Comparison of ENCODE assay signal across 15 cellular contexts in genomic region chr15:64068133-64068532, GRCh38. TPM values are rescaled to one million over a fixed set of nuclear protein-coding genes. Genes with fewer than 3 reads are reported as not detected.
DNase-seq lines count a peak whose midpoint lies in the region; ATAC-seq lines count a peak whose summit lies in the region.
"Had no signal": no experiment of that assay in that cellular context is flagged by ENCODE, and none has a peak within 500 bp of the region (broad histone marks: within the 10 kb centered on the region; RNA-seq: fewer than 3 reads in every experiment).

No MANE protein-coding gene starts in this region.

- H3K27me3 Mint-ChIP-seq in activated CD4-positive, alpha-beta memory T cell treated with anti-CD3 and anti-CD28 coated beads, Interleukin-2, amount 10 ng/mL, durations not matched to agents 7 days and 5 days, result no peaks in the 10 kb centered on the region
- H3K27me3 Mint-ChIP-seq in activated CD4-positive, alpha-beta memory T cell treated with anti-CD3 and anti-CD28 coated beads for 36 hours, result no peaks in the 10 kb centered on the region
- no peaks in the 10 kb centered on the region for H3K27me3 Mint-ChIP-seq in activated T-helper 17 cell treated with anti-CD3 and anti-CD28 coated beads, Interleukin-2, amount 50 U/mL, for 72 hours
- H3K27me3 Mint-ChIP-seq: CD4-positive, alpha-beta memory T cell; dendritic cell treated with granulocyte-macrophage colony-stimulating factor and Interleukin-4, amounts not matched to agents 40 ng/mL and 50 ng/mL, for 4 days; stimulated activated naive B cell treated with anti-CD40 and anti-IgM and Interleukin-4, amounts not matched to agents 10 μg/mL and 1 μg/mL and 100 μg/mL, for 72 hours had no signal

- peak overlapping the region; percentile 49 for H3K27ac Mint-ChIP-seq in activated CD4-positive, alpha-beta memory T cell treated with anti-CD3 and anti-CD28 coated beads, Interleukin-2, amount 10 ng/mL, durations not matched to agents 7 days and 5 days
- no peak overlapping the region for H3K27ac Mint-ChIP-seq in activated CD4-positive, alpha-beta memory T cell treated with anti-CD3 and anti-CD28 coated beads for 36 hours
- peak overlapping the region; percentile 17 for H3K27ac Mint-ChIP-seq in activated T-helper 17 cell treated with anti-CD3 and anti-CD28 coated beads, Interleukin-2, amount 50 U/mL, for 72 hours
- no peak overlapping the region for H3K27ac Mint-ChIP-seq in stimulated activated effector memory CD8-positive, alpha-beta T cell treated with anti-CD3 and anti-CD28 coated beads, Interleukin-12 subunit alpha, Interleukin-12 subunit beta, amount 100 ng/mL, for 72 hours
- H3K27ac Mint-ChIP-seq: activated T-cell treated with anti-CD3 and anti-CD28 coated beads, Interleukin-2, amount 50 U/mL, for 72 hours; dendritic cell treated with granulocyte-macrophage colony-stimulating factor and Interleukin-4, amounts not matched to agents 40 ng/mL and 50 ng/mL, for 4 days; endodermal cell; stimulated activated naive B cell treated with anti-CD40 and anti-IgM and Interleukin-4, amounts not matched to agents 10 μg/mL and 1 μg/mL and 100 μg/mL, for 72 hours had no signal

- CTCF ChIA-PET in activated CD4-positive, alpha-beta memory T cell treated with anti-CD3 and anti-CD28 coated beads, Interleukin-2, amount 10 ng/mL, durations not matched to agents 7 days and 5 days (lab: Charles Lee), result interaction anchor here (0.7 to 5.5 kb wide), 40 partner anchors 11 to 602 kb away, joined by 3 to 89 read pairs (median 4); partner anchors contain the start of genes DAPK2, FBXL22 and HERC1
- CTCF ChIA-PET in activated CD4-positive, alpha-beta memory T cell treated with anti-CD3 and anti-CD28 coated beads for 36 hours (lab: Charles Lee), result interaction anchor here (0.6 to 9.2 kb wide), 36 partner anchors 8 to 601 kb away, joined by 3 to 161 read pairs (median 4); partner anchors contain the start of genes CIAO2A and DAPK2

- POLR2A ChIA-PET in activated CD4-positive, alpha-beta memory T cell treated with anti-CD3 and anti-CD28 coated beads, Interleukin-2, amount 10 ng/mL, durations not matched to agents 7 days and 5 days (lab: Charles Lee), result interaction anchor here (1.0 to 1.9 kb wide), 4 partner anchors 25 to 602 kb away, joined by 3 to 9 read pairs (median 4); no protein-coding TSS in a partner anchor
- POLR2A ChIA-PET in activated CD4-positive, alpha-beta memory T cell treated with anti-CD3 and anti-CD28 coated beads for 36 hours (lab: Charles Lee), result no interaction called here

- no peak for ATAC-seq in activated T-helper 17 cell treated with anti-CD3 and anti-CD28 coated beads, Interleukin-2, amount 50 U/mL, for 72 hours (replicated peaks)
- ATAC-seq in stimulated activated effector memory CD8-positive, alpha-beta T cell treated with anti-CD3 and anti-CD28 coated beads, Interleukin-12 subunit alpha, Interleukin-12 subunit beta, amount 100 ng/mL, for 72 hours, result peak; percentile 42
- no peak for ATAC-seq in GM21360 (IDR thresholded peaks at IDR 0.05; ENCODE audit: unreplicated experiment)
- ATAC-seq in GM18868 (IDR thresholded peaks at IDR 0.05; ENCODE audit: unreplicated experiment), result no peak

- intact Hi-C loops in activated CD4-positive, alpha-beta memory T cell treated with anti-CD3 and anti-CD28 coated beads for 36 hours (cut with micrococcal nuclease), result loop anchor here (5.0 to 10.0 kb wide), 3 partner anchors 176 to 783 kb away; partner anchors contain the start of gene HERC1

- H3K36me3 Mint-ChIP-seq in activated CD4-positive, alpha-beta memory T cell treated with anti-CD3 and anti-CD28 coated beads, Interleukin-2, amount 10 ng/mL, durations not matched to agents 7 days and 5 days (ENCODE audit: low read depth), result peaks cover 19% of the 10 kb centered on the region
- peaks cover 4% of the 10 kb centered on the region for H3K36me3 Mint-ChIP-seq in activated CD4-positive, alpha-beta memory T cell treated with anti-CD3 and anti-CD28 coated beads for 36 hours
- peaks cover 24% of the 10 kb centered on the region for H3K36me3 Mint-ChIP-seq in activated T-helper 17 cell treated with anti-CD3 and anti-CD28 coated beads, Interleukin-2, amount 50 U/mL, for 72 hours (ENCODE audit: low read depth)
- H3K36me3 Mint-ChIP-seq in stimulated activated effector memory CD8-positive, alpha-beta T cell treated with anti-CD3 and anti-CD28 coated beads, Interleukin-12 subunit alpha, Interleukin-12 subunit beta, amount 100 ng/mL, for 72 hours, result peaks cover 15% of the 10 kb centered on the region

- H3K9me3 Mint-ChIP-seq in activated CD4-positive, alpha-beta memory T cell treated with anti-CD3 and anti-CD28 coated beads, Interleukin-2, amount 10 ng/mL, durations not matched to agents 7 days and 5 days, result no peaks in the 10 kb centered on the region
- H3K9me3 Mint-ChIP-seq in activated CD4-positive, alpha-beta memory T cell treated with anti-CD3 and anti-CD28 coated beads for 36 hours, result no peaks in the 10 kb centered on the region
- H3K9me3 Mint-ChIP-seq in activated T-helper 17 cell treated with anti-CD3 and anti-CD28 coated beads, Interleukin-2, amount 50 U/mL, for 72 hours, result no peaks in the 10 kb centered on the region
- no peaks in the 10 kb centered on the region for H3K9me3 Mint-ChIP-seq in stimulated activated effector memory CD8-positive, alpha-beta T cell treated with anti-CD3 and anti-CD28 coated beads, Interleukin-12 subunit alpha, Interleukin-12 subunit beta, amount 100 ng/mL, for 72 hours
- H3K9me3 Mint-ChIP-seq: activated T-cell treated with anti-CD3 and anti-CD28 coated beads, Interleukin-2, amount 50 U/mL, for 72 hours; CD4-positive, alpha-beta memory T cell; dendritic cell treated with granulocyte-macrophage colony-stimulating factor and Interleukin-4, amounts not matched to agents 40 ng/mL and 50 ng/mL, for 4 days; endodermal cell; immature natural killer cell; stimulated activated naive B cell treated with anti-CD40 and anti-IgM and Interleukin-4, amounts not matched to agents 10 μg/mL and 1 μg/mL and 100 μg/mL, for 72 hours had no signal

- no peak overlapping the region for H3K4me3 Mint-ChIP-seq in activated CD4-positive, alpha-beta memory T cell treated with anti-CD3 and anti-CD28 coated beads, Interleukin-2, amount 10 ng/mL, durations not matched to agents 7 days and 5 days
- no peak overlapping the region for H3K4me3 Mint-ChIP-seq in activated CD4-positive, alpha-beta memory T cell treated with anti-CD3 and anti-CD28 coated beads for 36 hours
- no peak overlapping the region for H3K4me3 Mint-ChIP-seq in activated T-helper 17 cell treated with anti-CD3 and anti-CD28 coated beads, Interleukin-2, amount 50 U/mL, for 72 hours
- H3K4me3 Mint-ChIP-seq in stimulated activated effector memory CD8-positive, alpha-beta T cell treated with anti-CD3 and anti-CD28 coated beads, Interleukin-12 subunit alpha, Interleukin-12 subunit beta, amount 100 ng/mL, for 72 hours, result no peak overlapping the region
- H3K4me3 Mint-ChIP-seq: activated T-cell treated with anti-CD3 and anti-CD28 coated beads, Interleukin-2, amount 50 U/mL, for 72 hours; CD4-positive, alpha-beta memory T cell; dendritic cell treated with granulocyte-macrophage colony-stimulating factor and Interleukin-4, amounts not matched to agents 40 ng/mL and 50 ng/mL, for 4 days; endodermal cell; immature natural killer cell; stimulated activated naive B cell treated with anti-CD40 and anti-IgM and Interleukin-4, amounts not matched to agents 10 μg/mL and 1 μg/mL and 100 μg/mL, for 72 hours had no signal

- H3K4me1 Mint-ChIP-seq in activated CD4-positive, alpha-beta memory T cell treated with anti-CD3 and anti-CD28 coated beads, Interleukin-2, amount 10 ng/mL, durations not matched to agents 7 days and 5 days, result peaks cover 16% of the 10 kb centered on the region
- peaks cover 4% of the 10 kb centered on the region for H3K4me1 Mint-ChIP-seq in activated CD4-positive, alpha-beta memory T cell treated with anti-CD3 and anti-CD28 coated beads for 36 hours (ENCODE audit: low read depth)
- no peaks in the 10 kb centered on the region for H3K4me1 Mint-ChIP-seq in activated T-helper 17 cell treated with anti-CD3 and anti-CD28 coated beads, Interleukin-2, amount 50 U/mL, for 72 hours
- H3K4me1 Mint-ChIP-seq in stimulated activated effector memory CD8-positive, alpha-beta T cell treated with anti-CD3 and anti-CD28 coated beads, Interleukin-12 subunit alpha, Interleukin-12 subunit beta, amount 100 ng/mL, for 72 hours, result peaks cover 10% of the 10 kb centered on the region
- H3K4me1 Mint-ChIP-seq: endodermal cell had no signal

- DNase-seq in activated CD4-positive, alpha-beta memory T cell treated with anti-CD3 and anti-CD28 coated beads, Interleukin-2, amount 10 ng/mL, durations not matched to agents 7 days and 5 days, result no peak
- DNase-seq in activated CD4-positive, alpha-beta memory T cell treated with anti-CD3 and anti-CD28 coated beads for 36 hours, result no peak
- DNase-seq in HT1080 (ENCODE audit: low read depth) (peak; percentile 5), NCI-H1105 (lab: John Stamatoyannopoulos, UW) (no peak)
- no peak for DNase-seq in stimulated activated effector memory CD8-positive, alpha-beta T cell treated with anti-CD3 and anti-CD28 coated beads, Interleukin-12 subunit alpha, Interleukin-12 subunit beta, amount 100 ng/mL, for 72 hours (ENCODE audit: low spot score in 2 of 2)
- DNase-seq: upper lobe of right lung had no signal

RNA-seq across cellular contexts. Expression of gene DAPK2, which starts 21.8 kb away (rescaled TPM):
- 1 to 10 TPM; 3.2 to 3.7 TPM for total RNA-seq in activated CD4-positive, alpha-beta memory T cell treated with anti-CD3 and anti-CD28 coated beads, Interleukin-2, amount 10 ng/mL, durations not matched to agents 7 days and 5 days
- under 1 TPM; 0.81 to 0.87 TPM for total RNA-seq in activated CD4-positive, alpha-beta memory T cell treated with anti-CD3 and anti-CD28 coated beads for 36 hours
- 0.43 TPM in 1 of 2 replicates, not detected in the other for total RNA-seq in HT1080 (2014; rRNA removed; shearing (Covaris generic))
- 0.26 and 0.52 TPM in 2 replicates for polyA plus RNA-seq in HT1080 (2015; cell fraction: cytosol; rRNA removed)
- 1.2 and 1.8 TPM in 2 replicates for polyA plus RNA-seq in HT1080 (2015; cell fraction: nucleus; rRNA removed)
- 10 to 100 TPM in 1 of 2 donors, under 1 TPM in 1; 0.82 to 10.6 TPM for total RNA-seq in activated T-helper 17 cell treated with anti-CD3 and anti-CD28 coated beads, Interleukin-2, amount 50 U/mL, for 72 hours

RNA-seq across cellular contexts. Expression of gene CIAO2A, which starts 25.5 kb away (rescaled TPM):
- 10 to 100 TPM; 74.4 to 85.0 TPM for total RNA-seq in activated CD4-positive, alpha-beta memory T cell treated with anti-CD3 and anti-CD28 coated beads, Interleukin-2, amount 10 ng/mL, durations not matched to agents 7 days and 5 days
- total RNA-seq in activated CD4-positive, alpha-beta memory T cell treated with anti-CD3 and anti-CD28 coated beads for 36 hours, result 10 to 100 TPM; 95.4 to 97.4 TPM
- 150 and 157 TPM in 2 replicates for total RNA-seq in HT1080 (2014; rRNA removed; shearing (Covaris generic))
- polyA plus RNA-seq in HT1080 (2015; cell fraction: cytosol; rRNA removed), result 115 and 136 TPM in 2 replicates
- polyA plus RNA-seq in HT1080 (2015; cell fraction: nucleus; rRNA removed), result 37.2 and 55.5 TPM in 2 replicates
- total RNA-seq in activated T-helper 17 cell treated with anti-CD3 and anti-CD28 coated beads, Interleukin-2, amount 50 U/mL, for 72 hours, result 10 to 100 TPM; 71.7 to 99.1 TPM

RNA-seq across cellular contexts. Expression of gene SNX1, which starts 27.6 kb away (rescaled TPM):
- total RNA-seq in activated CD4-positive, alpha-beta memory T cell treated with anti-CD3 and anti-CD28 coated beads, Interleukin-2, amount 10 ng/mL, durations not matched to agents 7 days and 5 days, result 100 to 1,000 TPM; 115 to 129 TPM
- 100 to 1,000 TPM in 1 of 2 experiments, 10 to 100 TPM in 1; 99.3 to 102 TPM for total RNA-seq in activated CD4-positive, alpha-beta memory T cell treated with anti-CD3 and anti-CD28 coated beads for 36 hours
- 37.9 and 48.0 TPM in 2 replicates for total RNA-seq in HT1080 (2014; rRNA removed; shearing (Covaris generic))
- 81.2 and 86.0 TPM in 2 replicates for polyA plus RNA-seq in HT1080 (2015; cell fraction: cytosol; rRNA removed)
- polyA plus RNA-seq in HT1080 (2015; cell fraction: nucleus; rRNA removed), result 115 and 131 TPM in 2 replicates
- total RNA-seq in activated T-helper 17 cell treated with anti-CD3 and anti-CD28 coated beads, Interleukin-2, amount 50 U/mL, for 72 hours, result 100 to 1,000 TPM in 1 of 2 donors, 10 to 100 TPM in 1; 91.3 to 126 TPM

Comparison
In these comparisons a context has a peak if more than half of its experiments do, and no peak if none do; other contexts are left out.
1. H3K27ac Mint-ChIP-seq: peak in activated CD4-positive, alpha-beta memory T cell treated with anti-CD3 and anti-CD28 coated beads, Interleukin-2, amount 10 ng/mL, durations not matched to agents 7 days and 5 days (single experiment) and activated T-helper 17 cell treated with anti-CD3 and anti-CD28 coated beads, Interleukin-2, amount 50 U/mL, for 72 hours (single experiment); none in activated CD4-positive, alpha-beta memory T cell treated with anti-CD3 and anti-CD28 coated beads for 36 hours (single experiment) and stimulated activated effector memory CD8-positive, alpha-beta T cell treated with anti-CD3 and anti-CD28 coated beads, Interleukin-12 subunit alpha, Interleukin-12 subunit beta, amount 100 ng/mL, for 72 hours (single experiment).